Comparison of ENCODE assay signal across 21 cellular contexts in genomic region chr6:163942790-163943189, GRCh38.
DNase-seq lines count a peak whose midpoint lies in the region; ATAC-seq, FAIRE-seq and TF ChIP-seq lines count a peak whose summit lies in the region.
"Had no signal": no experiment of that assay in that cellular context is flagged by ENCODE, and none has a peak within 500 bp of the region (broad histone marks: within the 10 kb centered on the region; RNA-seq: fewer than 3 reads in every experiment).

No MANE protein-coding gene starts in this region.

- H3K4me1 Mint-ChIP-seq in stimulated activated effector memory CD8-positive, alpha-beta T cell treated with anti-CD3 and anti-CD28 coated beads, Interleukin-12 subunit alpha, Interleukin-12 subunit beta, amount 100 ng/mL, for 72 hours, result no peaks in the 10 kb centered on the region
- H3K4me1 Mint-ChIP-seq: CD14-positive monocyte had no signal

- H3K9me1 ChIP-seq in K562 (ENCODE audit: control insufficient read depth, insufficient read depth, low read length), result no peaks in the 10 kb centered on the region

- H2AFZ ChIP-seq in K562 (ENCODE audit: low read depth, low read length), result no peak overlapping the region

- no peaks in the 10 kb centered on the region for H3K27me3 ChIP-seq in HUES48 (ENCODE audit: control insufficient read depth, insufficient read depth, low read length)
- H3K27me3 ChIP-seq in K562 (ENCODE audit: control insufficient read depth in 2 of 2, insufficient read depth in 2 of 2, low read length in 2 of 2), result peaks cover 45 to 48% of the 10 kb centered on the region in 2 experiments
- H3K27me3 ChIP-seq: SJSA1 had no signal

- H3K4me3 ChIP-seq in HUES48 (ENCODE audit: low read depth, low read length), result no peak overlapping the region
- H3K4me3 ChIP-seq in K562, result no peak overlapping the region
- H3K4me3 ChIP-seq: A549 had no signal

- H3K4me1 ChIP-seq in HUES48 (ENCODE audit: control insufficient read depth, insufficient read depth, low read length), result peaks cover 58% of the 10 kb centered on the region
- H3K4me1 ChIP-seq in K562 (replicated peaks in 1 of 2; ENCODE audit: control insufficient read depth in 2 of 2, insufficient read depth in 2 of 2, low read length in 2 of 2), result no peaks in the 10 kb centered on the region
- H3K4me1 ChIP-seq: A549 had no signal

- no peak overlapping the region for H3K4me3 Mint-ChIP-seq in stimulated activated effector memory CD8-positive, alpha-beta T cell treated with anti-CD3 and anti-CD28 coated beads, Interleukin-12 subunit alpha, Interleukin-12 subunit beta, amount 100 ng/mL, for 72 hours
- H3K4me3 Mint-ChIP-seq: B cell had no signal

- in situ Hi-C loops in K562 (cut with MboI), result no loop called here

- no peaks in the 10 kb centered on the region for H3K79me2 ChIP-seq in K562 (ENCODE audit: control insufficient read depth, insufficient read depth, low read length)

- CTCF ChIA-PET in K562 (lab: Yijun Ruan, JAX; ENCODE audit: low intra/inter-chr PET ratio), result interaction anchor here (0.6 kb wide), 1 partner anchor 506 kb away, joined by 3 read pairs; no protein-coding TSS in a partner anchor

- WGBS in K562 (ENCODE audit: insufficient coverage, low coverage, missing lambda C conversion rate), result 0% methylated on average over 3 of the region's 3 CpGs

- peaks cover 4% of the 10 kb centered on the region for H4K20me1 ChIP-seq in K562 (replicated peaks; ENCODE audit: control insufficient read depth, insufficient read depth, low read length)

- H3K9me3 ChIP-seq in HUES48 (ENCODE audit: control insufficient read depth, insufficient read depth, low read length) (no peaks in the 10 kb centered on the region), K562 (replicated peaks; ENCODE audit: control insufficient read depth, insufficient read depth, low read depth, low read length) (no peaks in the 10 kb centered on the region)
- H3K9me3 ChIP-seq: A549, SJSA1 had no signal

- TF ChIP-seq CTCF in K562 (IDR thresholded peaks at IDR 0.05 in 2 of 3, conservative IDR thresholded peaks at IDR 0.05 in 1 of 3; ENCODE audit: insufficient read depth in 2 of 3, low read depth in 1 of 3, low read length in 3 of 3), result no peak

- intact Hi-C loops in K562 (cut with micrococcal nuclease), result no loop called here

- no peak for TF ChIP-seq EP300 in K562 (IDR thresholded peaks at IDR 0.05; ENCODE audit: low read length)

- H3K9me3 Mint-ChIP-seq in stimulated activated effector memory CD8-positive, alpha-beta T cell treated with anti-CD3 and anti-CD28 coated beads, Interleukin-12 subunit alpha, Interleukin-12 subunit beta, amount 100 ng/mL, for 72 hours, result no peaks in the 10 kb centered on the region

- H3K36me3 Mint-ChIP-seq in stimulated activated effector memory CD8-positive, alpha-beta T cell treated with anti-CD3 and anti-CD28 coated beads, Interleukin-12 subunit alpha, Interleukin-12 subunit beta, amount 100 ng/mL, for 72 hours, result no peaks in the 10 kb centered on the region
- H3K36me3 Mint-ChIP-seq: CD14-positive monocyte had no signal

- no peak for FAIRE-seq in K562 (lab: Jason Lieb, UNC)
- FAIRE-seq: A549, RCC 7860 had no signal

- POLR2A ChIA-PET in K562 (lab: Yijun Ruan, JAX), result no interaction called here

- H3K9ac ChIP-seq in HUES48 (ENCODE audit: low read depth, low read length) (no peak overlapping the region), K562 (ENCODE audit: insufficient read depth in 1 of 2, low read depth in 2 of 2, low read length in 2 of 2) (no peak overlapping the region)
- H3K9ac ChIP-seq: KMS-11 had no signal

- TF ChIP-seq POLR2A in K562 (conservative IDR thresholded peaks at IDR 0.05), result no peak

- H3K27ac Mint-ChIP-seq in stimulated activated effector memory CD8-positive, alpha-beta T cell treated with anti-CD3 and anti-CD28 coated beads, Interleukin-12 subunit alpha, Interleukin-12 subunit beta, amount 100 ng/mL, for 72 hours, result peak overlapping the region; percentile 63
- H3K27ac Mint-ChIP-seq: B cell, CD14-positive monocyte had no signal

- H3K4me2 ChIP-seq in K562 (ENCODE audit: insufficient read depth, low read length), result no peak overlapping the region
- H3K4me2 ChIP-seq: A549, KMS-11 had no signal

- DNase-seq in K562 (ENCODE audit: extremely low read depth in 1 of 4, low spot score in 3 of 4), result no peak
- no peak for DNase-seq in left lobe of liver (ENCODE audit: low spot score)
- no peak for DNase-seq in stimulated activated effector memory CD8-positive, alpha-beta T cell treated with anti-CD3 and anti-CD28 coated beads, Interleukin-12 subunit alpha, Interleukin-12 subunit beta, amount 100 ng/mL, for 72 hours (ENCODE audit: low spot score in 2 of 2)
- no peak for DNase-seq in NCI-H2196 (lab: John Stamatoyannopoulos, UW; ENCODE audit: unreplicated experiment)
- DNase-seq in NCI-H1048 (lab: John Stamatoyannopoulos, UW), result no peak
- DNase-seq: GDM1, H7, NCI-H1694, NCI-H2081, NCI-H2171 treated with DMSO at 0.1 percent for 48 hours, NCI-H446, NCI-H526, OCI-M1 had no signal

- no peak for TF ChIP-seq RAD21 in K562 (CRISPR knock-in tag; conservative IDR thresholded peaks at IDR 0.05 in 1 of 2, IDR thresholded peaks at IDR 0.05 in 1 of 2)

- no TSS peak for BruUV-seq in K562 (replicated peaks; lab: Mats Ljungman, UMichigan)

- H3K36me3 ChIP-seq in HUES48 (ENCODE audit: control insufficient read depth, insufficient read depth, low read length) (no peaks in the 10 kb centered on the region), K562 (ENCODE audit: control insufficient read depth, insufficient read depth, low read length) (no peaks in the 10 kb centered on the region)
- H3K36me3 ChIP-seq: SJSA1 had no signal

- H3K27ac ChIP-seq in HUES48 (ENCODE audit: low read depth, low read length) (peak overlapping the region; percentile 91), K562 (ENCODE audit: extremely low read depth, low read depth, low read length) (no peak overlapping the region)
- H3K27ac ChIP-seq: A549, KMS-11 had no signal

- 0 out of 3 replicates have a peak, but pooled peaks have one; percentile 31 for ATAC-seq in K562
- peak; percentile 80 for ATAC-seq in left lobe of liver
- ATAC-seq in stimulated activated effector memory CD8-positive, alpha-beta T cell treated with anti-CD3 and anti-CD28 coated beads, Interleukin-12 subunit alpha, Interleukin-12 subunit beta, amount 100 ng/mL, for 72 hours, result no peak
- ATAC-seq in HG03159 (IDR thresholded peaks at IDR 0.05; ENCODE audit: unreplicated experiment), result no peak
- ATAC-seq: A549 had no signal

TF ChIP-seq in K562, 482 proteins besides CTCF, POLR2A, EP300 and RAD21:
- TF ChIP-seq NCOA6 (IDR thresholded peaks at IDR 0.05), result no peak
- no peak for TF ChIP-seq E4F1 (CRISPR knock-in tag; IDR thresholded peaks at IDR 0.05; ENCODE audit: borderline replicate concordance)
- no peak for TF ChIP-seq CHD1 (IDR thresholded peaks at IDR 0.05; ENCODE audit: low read length)
- no peak for TF ChIP-seq KLF13 (tag; IDR thresholded peaks at IDR 0.05; ENCODE audit: borderline replicate concordance, low read depth)
- TF ChIP-seq MITF (IDR thresholded peaks at IDR 0.05), result no peak
- TF ChIP-seq CEBPG (CRISPR knock-in tag; IDR thresholded peaks at IDR 0.05), result no peak
- TF ChIP-seq CEBPG (tag; conservative IDR thresholded peaks at IDR 0.05 in 1 of 2, IDR thresholded peaks at IDR 0.05 in 1 of 2), result no peak
- no peak for TF ChIP-seq ZNF57 (CRISPR knock-in tag; IDR thresholded peaks at IDR 0.05)
TF ChIP-seq in K562: peak in this region for 0.

Comparison
In these comparisons a context has a peak if more than half of its experiments do, and no peak if none do; other contexts are left out.
1. ATAC-seq: peak in K562 (single experiment) and left lobe of liver (single experiment); none in stimulated activated effector memory CD8-positive, alpha-beta T cell treated with anti-CD3 and anti-CD28 coated beads, Interleukin-12 subunit alpha, Interleukin-12 subunit beta, amount 100 ng/mL, for 72 hours (single experiment) and HG03159 (single experiment).